In genomic region chr9:89999534-90000370, GRCh38 we compare ENCODE assay signal across 8 cellular contexts.
A peak's percentile ranks its signal among the peaks of the same experiment; 100 is the strongest.
DNase-seq lines count a peak whose midpoint lies in the region; ATAC-seq and TF ChIP-seq lines count a peak whose summit lies in the region.

No MANE protein-coding gene starts in this region.

- intact Hi-C loops in mammary epithelial cell (cut with micrococcal nuclease) (no loop called here), lower lobe of right lung (cut with DNase I) (no loop called here)

- CTCF ChIA-PET in mammary epithelial cell (lab: Charles Lee; ENCODE audit: low non-redundant PET): no interaction called here

- H3K4me3 ChIP-seq in MM.1S (ENCODE audit: low read length) (peak overlapping the region; percentile 53), mammary epithelial cell (replicated peaks in 1 of 3; ENCODE audit: insufficient read depth in 1 of 3, low read depth in 2 of 3, low read length in 3 of 3) (no peak overlapping the region), lower lobe of right lung (peak overlapping the region; percentile 34)

- H3K9ac ChIP-seq in MM.1S (ENCODE audit: low read length) (no peak overlapping the region), mammary epithelial cell (ENCODE audit: insufficient read depth, low read length) (no peak overlapping the region)

- H3K4me1 ChIP-seq in MM.1S (ENCODE audit: low read length) (peaks cover 9% of the 10 kb centered on the region; the same call in 1 of the 2 replicates), mammary epithelial cell (ENCODE audit: insufficient read depth, low read length) (peaks cover 12% of the 10 kb centered on the region), lower lobe of right lung (peaks cover 51% of the 10 kb centered on the region)

- H2AFZ ChIP-seq in MM.1S (ENCODE audit: low read length) (no peak overlapping the region), mammary epithelial cell (ENCODE audit: low read depth, low read length) (peak overlapping the region; percentile 72)

- dilution Hi-C loops in mammary epithelial cell (cut with HindIII; ENCODE audit: low sequenced_read_pairs): no loop called here

- H3K79me2 ChIP-seq in MM.1S (ENCODE audit: low read length) (no peaks in the 10 kb centered on the region), mammary epithelial cell (ENCODE audit: insufficient read depth, low read length) (no peaks in the 10 kb centered on the region)

- H4K20me1 ChIP-seq in MM.1S (ENCODE audit: insufficient read depth, low read length) (no peaks in the 10 kb centered on the region), mammary epithelial cell (ENCODE audit: insufficient read depth, low read length) (no peaks in the 10 kb centered on the region)

- H3K4me2 ChIP-seq in MM.1S (ENCODE audit: low read depth, low read length) (peak overlapping the region; percentile 73), mammary epithelial cell (ENCODE audit: insufficient read depth, low read depth, low read length) (peak overlapping the region; percentile 43)

- H3K27ac ChIP-seq in MM.1S (ENCODE audit: low read length) (no peak overlapping the region), VCaP (peak overlapping the region; percentile 99), mammary epithelial cell (ENCODE audit: insufficient read depth, low read depth, low read length) (no peak overlapping the region), lower lobe of right lung (peak overlapping the region; percentile 82)

- H3K9me3 ChIP-seq in MM.1S (replicated peaks; ENCODE audit: insufficient read depth, low read length): no peaks in the 10 kb centered on the region
- no peaks in the 10 kb centered on the region for H3K9me3 ChIP-seq in mammary epithelial cell (replicated peaks; ENCODE audit: insufficient read depth, low read length)
- no peaks in the 10 kb centered on the region for H3K9me3 ChIP-seq in lower lobe of right lung

- peaks cover 11% of the 10 kb centered on the region; the same call in 1 of the 2 replicates for H3F3A ChIP-seq in MM.1S (ENCODE audit: insufficient read depth, low read length)

- in situ Hi-C loops in mammary epithelial cell (cut with MboI; ENCODE audit: low sequenced_read_pairs in 2 of 2): no loop called here

- H3K27me3 ChIP-seq in MM.1S (replicated peaks; ENCODE audit: insufficient read depth, low read length): peaks cover 33% of the 10 kb centered on the region
- H3K27me3 ChIP-seq in mammary epithelial cell (ENCODE audit: insufficient read depth, low read length): no peaks in the 10 kb centered on the region
- H3K27me3 ChIP-seq in lower lobe of right lung (ENCODE audit: low read depth): no peaks in the 10 kb centered on the region

- BruUV-seq in mammary epithelial cell (replicated peaks; lab: Mats Ljungman, UMichigan): no TSS peak

- no peaks in the 10 kb centered on the region for H3K9me2 ChIP-seq in MM.1S (replicated peaks; ENCODE audit: insufficient read depth, low read length)

- TF ChIP-seq CTCF in MM.1S (IDR thresholded peaks at IDR 0.05; ENCODE audit: low read length): no peak
- no peak for TF ChIP-seq CTCF in VCaP (conservative IDR thresholded peaks at IDR 0.05)
- no peak for TF ChIP-seq CTCF in mammary epithelial cell (conservative IDR thresholded peaks at IDR 0.05 in 1 of 2, IDR thresholded peaks at IDR 0.05 in 1 of 2; ENCODE audit: extremely low read depth in 1 of 2, insufficient read depth in 1 of 2, low read depth in 1 of 2, low read length in 2 of 2)
- no peak for TF ChIP-seq CTCF in lower lobe of right lung (IDR thresholded peaks at IDR 0.05)

- H3K36me3 ChIP-seq in MM.1S (replicated peaks; ENCODE audit: insufficient read depth, low read length): no peaks in the 10 kb centered on the region
- H3K36me3 ChIP-seq in mammary epithelial cell (ENCODE audit: insufficient read depth, low read length): no peaks in the 10 kb centered on the region
- no peaks in the 10 kb centered on the region for H3K36me3 ChIP-seq in lower lobe of right lung

- 23% methylated on average over 8 of the region's 12 CpGs for WGBS in mammary epithelial cell (ENCODE audit: low coverage, missing lambda C conversion rate)

- DNase-seq in DMS79 treated with DMSO at 0.1 percent for 48 hours (lab: John Stamatoyannopoulos, UW): peak; percentile 72
- DNase-seq in MM.1S: peak; percentile 79
- DNase-seq in mammary epithelial cell: no peak
- DNase-seq in lower lobe of right lung: peak; percentile 70
- DNase-seq in stimulated activated CD8-positive, alpha-beta memory T cell treated with anti-CD3 and anti-CD28 coated beads, Interleukin-12 subunit alpha, Interleukin-12 subunit beta, amount 100 ng/mL, for 4 hours (ENCODE audit: low read depth): peak; percentile 44
- no peak for DNase-seq in HPDE6-E6E7 (ENCODE audit: extremely low spot score)

- ATAC-seq in GM21723 (IDR thresholded peaks at IDR 0.05; ENCODE audit: unreplicated experiment): peak; percentile 93
- ATAC-seq in lower lobe of right lung: peak; percentile 92 to 95

Comparison
In these comparisons a context has a peak if more than half of its experiments do, and no peak if none do; other contexts are left out.
1. DNase-seq: peak in DMS79 treated with DMSO at 0.1 percent for 48 hours (single experiment), MM.1S (single experiment), lower lobe of right lung (single experiment) and stimulated activated CD8-positive, alpha-beta memory T cell treated with anti-CD3 and anti-CD28 coated beads, Interleukin-12 subunit alpha, Interleukin-12 subunit beta, amount 100 ng/mL, for 4 hours (single experiment); none in mammary epithelial cell (single experiment) and HPDE6-E6E7 (single experiment).
2. H3K27ac ChIP-seq: peak in VCaP (single experiment) and lower lobe of right lung (single experiment); none in MM.1S (single experiment) and mammary epithelial cell (single experiment).
3. H3K4me3 ChIP-seq: peak in MM.1S (single experiment) and lower lobe of right lung (single experiment); none in mammary epithelial cell (0 of 3).